Comparison of ENCODE assay signal across 23 cellular contexts in the genomic region with DNA sequence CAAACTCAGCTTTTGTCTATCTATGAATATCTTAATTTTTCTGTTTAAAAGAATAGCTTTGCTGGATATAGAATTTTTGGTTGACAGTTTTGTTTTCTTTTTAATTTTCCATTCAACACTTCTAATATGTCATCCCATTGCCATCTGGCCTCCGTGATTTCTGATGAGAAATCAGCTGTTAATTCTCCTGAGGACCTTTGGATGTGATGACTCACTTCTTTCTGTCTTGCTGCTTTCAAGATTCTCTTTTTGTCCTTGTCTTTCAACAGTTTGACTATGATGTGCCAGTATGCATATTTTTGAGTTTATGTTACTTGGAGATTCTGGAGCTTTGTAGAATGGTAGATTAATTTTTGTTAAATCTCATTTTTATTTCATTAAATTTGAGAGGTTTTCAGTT.
"Had no signal": no experiment of that assay in that cellular context is flagged by ENCODE, and none has a peak within 500 bp of the region (broad histone marks: within the 10 kb centered on the region; RNA-seq: fewer than 3 reads in every experiment).

No MANE protein-coding gene starts in this region.

- H3K27me3 ChIP-seq: ascending aorta, body of pancreas, MG63, Peyer's patch, SJSA1 had no signal

- H3K36me3 ChIP-seq: ascending aorta, MG63, Peyer's patch, SJSA1 had no signal

- DNase-seq: activated CD4-positive, alpha-beta T cell treated with anti-CD3 and anti-CD28 coated beads, Interleukin-2, amount 10 ng/mL, durations not matched to agents 24 days and 14 days; activated CD4-positive, alpha-beta T cell treated with anti-CD3 and anti-CD28 coated beads, Interleukin-2, amount 50 U/mL, for 48 hours; activated CD4-positive, CD25-positive, alpha-beta regulatory T cell treated with anti-CD3 and anti-CD28 coated beads, Interleukin-2, amount 50 U/mL, for 72 hours; activated CD8-positive, alpha-beta memory T cell treated with anti-CD3 and anti-CD28 coated beads, Interleukin-2, amount 10 ng/mL, durations not matched to agents 7 days and 5 days; activated effector memory CD4-positive, alpha-beta T cell treated with anti-CD3 and anti-CD28 coated beads, Interleukin-2, amount 50 U/mL, for 16 hours; activated naive CD4-positive, alpha-beta T cell treated with Interleukin-2 at 50 U/mL for 16 hours; activated naive CD8-positive, alpha-beta T cell treated with anti-CD3 and anti-CD28 coated beads, Interleukin-2, amount 50 U/mL, for 24 hours; activated T-cell treated with anti-CD3 and anti-CD28 coated beads, Interleukin-2, amount 50 U/mL, for 24 hours; amniotic stem cell; body of pancreas; central memory CD4-positive, alpha-beta T cell; MG63; NCI-H1048; NCI-H146; NCI-H187 treated with DMSO at 0.1 percent for 48 hours; NCI-H2081 treated with DMSO at 0.1 percent for 48 hours; NCI-H446; NCI-H524; Peyer's patch; SHP77 had no signal

- H3K4me1 ChIP-seq: ascending aorta, body of pancreas, Peyer's patch, SJSA1 had no signal

- H3K27ac ChIP-seq: ascending aorta, body of pancreas, Peyer's patch, SJSA1 had no signal

- H3K4me3 ChIP-seq: ascending aorta, body of pancreas, MG63, Peyer's patch, SJSA1 had no signal

- FAIRE-seq: bronchial epithelial cell had no signal
